Comparison of ENCODE assay signal across 9 cellular contexts in the genomic region with DNA sequence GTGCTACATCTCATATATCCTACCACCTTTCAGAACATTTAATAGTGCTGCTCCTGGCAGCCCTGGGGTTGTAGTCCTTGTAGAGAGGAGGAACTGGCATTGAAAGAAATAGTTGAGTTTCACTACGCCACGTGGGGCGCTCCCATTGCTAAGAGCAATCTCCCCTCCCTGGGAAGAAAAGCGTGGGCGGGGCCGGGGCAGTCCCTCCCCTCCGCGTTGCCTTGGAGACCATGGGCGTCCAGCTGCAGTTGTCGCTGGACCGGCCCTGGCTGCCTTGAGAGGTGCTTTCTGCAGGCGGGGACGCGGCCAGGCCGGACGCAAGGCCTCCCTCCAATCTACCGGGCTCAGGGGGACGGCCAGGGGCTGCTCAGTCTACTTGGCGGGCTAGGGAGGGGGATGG. TPM values are rescaled to one million over a fixed set of nuclear protein-coding genes. Genes with fewer than 3 reads are reported as not detected.
DNase-seq lines count a peak whose midpoint lies in the region; ATAC-seq and TF ChIP-seq lines count a peak whose summit lies in the region.
"Had no signal": no experiment of that assay in that cellular context is flagged by ENCODE, and none has a peak within 500 bp of the region (broad histone marks: within the 10 kb centered on the region; RNA-seq: fewer than 3 reads in every experiment).

No MANE protein-coding gene starts in this region.

- H3K4me3 ChIP-seq in fibroblast of the aortic adventitia (ENCODE audit: low read depth, low read length) (no peak overlapping the region), neural progenitor cell (no peak overlapping the region)

- no peaks in the 10 kb centered on the region for H4K20me1 ChIP-seq in neural progenitor cell (ENCODE audit: low read depth)

- H3K4me2 ChIP-seq in neural progenitor cell = peak overlapping the region; percentile 68

- peaks cover 2% of the 10 kb centered on the region for H3K36me3 Mint-ChIP-seq in neural progenitor cell

- no peaks in the 10 kb centered on the region for H3K36me3 ChIP-seq in neural progenitor cell

- H3K4me3 Mint-ChIP-seq in neural progenitor cell = no peak overlapping the region

- peaks cover 12% of the 10 kb centered on the region for H3K4me1 Mint-ChIP-seq in neural progenitor cell

- no peak overlapping the region for H3K27ac ChIP-seq in neural progenitor cell

- TF ChIP-seq CTCF in fibroblast of the aortic adventitia (IDR thresholded peaks at IDR 0.05; ENCODE audit: insufficient read depth, low read length) (no peak), neural progenitor cell (IDR thresholded peaks at IDR 0.05) (peak; percentile 55)

- no peaks in the 10 kb centered on the region for H3K9me3 ChIP-seq in neural progenitor cell (ENCODE audit: low read depth)

- no peak for ATAC-seq in HG02840 (IDR thresholded peaks at IDR 0.05; ENCODE audit: low FRiP score, unreplicated experiment)
- no peak for ATAC-seq in GM21723 (IDR thresholded peaks at IDR 0.05; ENCODE audit: unreplicated experiment)
- ATAC-seq: Panc1 had no signal

- no peaks in the 10 kb centered on the region for H3K27me3 Mint-ChIP-seq in neural progenitor cell (ENCODE audit: insufficient read depth, low read depth)

- no peaks in the 10 kb centered on the region for H3K27me3 ChIP-seq in neural progenitor cell

- no peak overlapping the region for H3K27ac Mint-ChIP-seq in neural progenitor cell

- no peak overlapping the region for H3K9ac ChIP-seq in neural progenitor cell

- H3K79me2 ChIP-seq in neural progenitor cell (ENCODE audit: low read depth) = no peaks in the 10 kb centered on the region

- DNase-seq in stimulated activated CD4-positive, alpha-beta T cell treated with anti-CD3 and anti-CD28 coated beads, Interleukin-15, amount 100 ng/mL, for 24 hours = peak; percentile 50
- DNase-seq in stimulated activated CD4-positive, alpha-beta T cell treated with anti-CD3 and anti-CD28 coated beads, Interleukin-4, amount 100 ng/mL, for 4 hours = no peak
- DNase-seq in fibroblast of the aortic adventitia (ENCODE audit: low read depth) (peak; percentile 39), neural progenitor cell (ENCODE audit: low spot score) (peak; percentile 97), NCI-H82 treated with DMSO at 0.1 percent for 48 hours (lab: John Stamatoyannopoulos, UW; ENCODE audit: unreplicated experiment) (no peak), cerebellum (ENCODE audit: low spot score) (no peak)

- no peak overlapping the region for H2AFZ ChIP-seq in neural progenitor cell (replicated peaks)

- peaks cover 4% of the 10 kb centered on the region for H3K9me3 Mint-ChIP-seq in neural progenitor cell

- H3K4me1 ChIP-seq in neural progenitor cell = peaks cover 5% of the 10 kb centered on the region

- no peaks in the 10 kb centered on the region for H3F3A ChIP-seq in neural progenitor cell (ENCODE audit: low read depth)

RNA-seq across cellular contexts. Expression of a gene that starts 0.4 kb away (rescaled TPM):
- total RNA-seq in fibroblast of the aortic adventitia (ENCODE audit: low replicate concordance) (4.2 and 27.2 TPM in 2 replicates), neural progenitor cell (ENCODE audit: low replicate concordance) (2.9 and 6.3 TPM in 2 replicates), cerebellum (14.2 TPM)

Comparison
In these comparisons a context has a peak if more than half of its experiments do, and no peak if none do; other contexts are left out.
1. DNase-seq: peak in stimulated activated CD4-positive, alpha-beta T cell treated with anti-CD3 and anti-CD28 coated beads, Interleukin-15, amount 100 ng/mL, for 24 hours (single experiment), fibroblast of the aortic adventitia (single experiment) and neural progenitor cell (single experiment); none in stimulated activated CD4-positive, alpha-beta T cell treated with anti-CD3 and anti-CD28 coated beads, Interleukin-4, amount 100 ng/mL, for 4 hours (0 of 2), NCI-H82 treated with DMSO at 0.1 percent for 48 hours (single experiment) and cerebellum (single experiment).